In the genomic region with DNA sequence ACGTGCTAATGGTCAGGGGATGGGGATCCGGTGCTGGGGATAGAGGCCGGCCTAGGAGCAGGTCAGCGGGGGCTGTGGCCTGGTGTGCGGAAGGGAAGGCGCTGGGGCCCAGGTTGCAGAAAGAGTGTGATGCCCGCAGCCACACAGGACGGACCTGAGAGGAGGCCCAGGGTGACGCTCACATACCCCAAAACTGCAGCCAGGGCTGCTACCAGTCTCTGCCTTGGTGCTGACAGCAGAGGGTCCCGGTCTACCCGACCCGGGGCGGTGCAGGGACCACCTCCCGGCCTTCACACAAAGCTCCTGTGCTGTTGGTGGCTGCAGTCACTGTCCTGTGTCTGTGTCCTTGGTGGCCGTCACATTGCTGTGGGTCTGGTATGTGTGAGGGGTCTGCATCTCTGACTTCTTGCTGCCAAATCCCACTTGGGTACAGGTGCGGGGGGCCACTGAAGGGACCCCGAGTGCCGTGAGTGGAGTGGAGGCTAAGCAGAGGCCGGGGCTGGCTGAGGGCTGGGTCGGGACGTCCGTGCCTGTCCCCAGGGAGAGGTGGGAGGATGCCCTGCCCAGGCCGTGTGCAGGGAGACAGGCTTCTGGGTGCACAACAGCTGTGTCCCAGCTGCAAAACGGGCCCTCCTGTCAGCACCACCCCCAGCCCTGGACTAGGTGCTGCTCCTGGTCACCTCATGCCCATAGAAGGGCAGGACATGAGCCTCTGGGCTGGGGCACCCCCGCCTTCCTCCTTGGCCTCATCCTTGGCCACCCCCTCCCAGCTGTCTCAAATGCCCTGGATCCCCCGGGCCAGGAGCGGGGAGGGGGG, we compare ENCODE assay signal across 11 cellular contexts. TPM values are rescaled to one million over a fixed set of nuclear protein-coding genes. Genes with fewer than 3 reads are reported as not detected.
DNase-seq lines count a peak whose midpoint lies in the region; ATAC-seq and TF ChIP-seq lines count a peak whose summit lies in the region.
"Had no signal": no experiment of that assay in that cellular context is flagged by ENCODE, and none has a peak within 500 bp of the region (broad histone marks: within the 10 kb centered on the region; RNA-seq: fewer than 3 reads in every experiment).

No MANE protein-coding gene starts in this region.

- CTCF ChIA-PET in CD8-positive, alpha-beta memory T cell (lab: Charles Lee): interaction anchor here (0.9 to 7.4 kb wide), 9 partner anchors 13 to 302 kb away, joined by 3 to 93 read pairs (median 10); partner anchors contain the start of gene SYT8

- DNase-seq in CD8-positive, alpha-beta memory T cell: no peak
- DNase-seq in uterus (no peak), OCI-M1 (lab: John Stamatoyannopoulos, UW) (no peak), left colon (no peak), dorsolateral prefrontal cortex (no peak)
- DNase-seq: GDM1, NCI-H2171 treated with DMSO at 0.1 percent for 48 hours had no signal

- no peaks in the 10 kb centered on the region for H3K27me3 ChIP-seq in CD8-positive, alpha-beta memory T cell (ENCODE audit: insufficient read depth, low read length, poor library complexity, severe bottlenecking)
- H3K27me3 ChIP-seq in esophagus (ENCODE audit: control insufficient read depth in 1 of 2, insufficient read depth in 2 of 2, low read length in 2 of 2) (no peaks in the 10 kb centered on the region), uterus (no peaks in the 10 kb centered on the region), dorsolateral prefrontal cortex (no peaks in the 10 kb centered on the region)
- H3K27me3 ChIP-seq: right atrium auricular region had no signal

- POLR2A ChIA-PET in CD8-positive, alpha-beta memory T cell (lab: Charles Lee): no interaction called here

- no peaks in the 10 kb centered on the region for H3K27me3 Mint-ChIP-seq in CD8-positive, alpha-beta memory T cell

- H3K4me1 ChIP-seq in CD8-positive, alpha-beta memory T cell (ENCODE audit: insufficient read depth, low read length): peaks cover 79% of the 10 kb centered on the region
- H3K4me1 ChIP-seq in esophagus (ENCODE audit: control insufficient read depth in 2 of 2, insufficient read depth in 2 of 2, low read length in 1 of 2) (peaks cover 0 to 5% of the 10 kb centered on the region in 2 donors), uterus (no peaks in the 10 kb centered on the region)
- H3K4me1 ChIP-seq: right atrium auricular region had no signal

- no peaks in the 10 kb centered on the region for H3K36me3 ChIP-seq in CD8-positive, alpha-beta memory T cell (ENCODE audit: insufficient read depth, low read length)
- no peaks in the 10 kb centered on the region for H3K36me3 ChIP-seq in esophagus (ENCODE audit: control insufficient read depth in 2 of 2, insufficient read depth in 2 of 2, low read length in 1 of 2)
- H3K36me3 ChIP-seq in uterus: no peaks in the 10 kb centered on the region
- H3K36me3 ChIP-seq: right atrium auricular region had no signal

- peaks cover 0 to 42% (median 0%) of the 10 kb centered on the region in 3 donors for H3K36me3 Mint-ChIP-seq in CD8-positive, alpha-beta memory T cell

- no peaks in the 10 kb centered on the region for H3K9me3 ChIP-seq in CD8-positive, alpha-beta memory T cell (ENCODE audit: low read length)
- H3K9me3 ChIP-seq in esophagus (ENCODE audit: control insufficient read depth in 2 of 2, insufficient read depth in 1 of 2, low read depth in 1 of 2, low read length in 1 of 2) (no peaks in the 10 kb centered on the region), uterus (no peaks in the 10 kb centered on the region)
- H3K9me3 ChIP-seq: right atrium auricular region had no signal

- peak overlapping the region; percentile 92 to 99 (median 99) for H3K4me3 Mint-ChIP-seq in CD8-positive, alpha-beta memory T cell

- no peaks in the 10 kb centered on the region for H3K9me3 Mint-ChIP-seq in CD8-positive, alpha-beta memory T cell

- peak overlapping the region; percentile 74 for H3K27ac ChIP-seq in CD8-positive, alpha-beta memory T cell (ENCODE audit: low read depth, low read length)
- H3K27ac ChIP-seq in esophagus (ENCODE audit: low read depth in 2 of 2, low read length in 1 of 2) (no peak overlapping the region), uterus (no peak overlapping the region), dorsolateral prefrontal cortex (no peak overlapping the region)
- H3K27ac ChIP-seq: right atrium auricular region had no signal

- TF ChIP-seq CTCF in uterus (IDR thresholded peaks at IDR 0.05) (no peak), dorsolateral prefrontal cortex (IDR thresholded peaks at IDR 0.05 in 54 of 56, conservative IDR thresholded peaks at IDR 0.05 in 2 of 56; ENCODE audit: low read depth in 1 of 56, partially characterized antibody in 56 of 56) (no peak)

- H3K27ac Mint-ChIP-seq in CD8-positive, alpha-beta memory T cell: peak overlapping the region; percentile 90 to 100 (median 98)

- peak overlapping the region; percentile 63 for H3K4me3 ChIP-seq in CD8-positive, alpha-beta memory T cell (ENCODE audit: low read length)
- H3K4me3 ChIP-seq in esophagus (ENCODE audit: low read depth in 1 of 2, low read length in 2 of 2) (peak overlapping the region; percentile 28 to 53), uterus (no peak overlapping the region), dorsolateral prefrontal cortex (peak overlapping the region in 2 of 59 donors; percentile 20 to 42)

- WGBS in esophagus, 2 donors: 74 to 81% methylated on average over 27 of the region's 27 CpGs

- TF ChIP-seq POLR2A in uterus (IDR thresholded peaks at IDR 0.05): no peak

- ATAC-seq in GM19351 (IDR thresholded peaks at IDR 0.05; ENCODE audit: unreplicated experiment) (peak; percentile 17), HG03196 (IDR thresholded peaks at IDR 0.05; ENCODE audit: unreplicated experiment) (peak; percentile 27), left colon (no peak)

- intact Hi-C loops in uterus (cut with DNase I; ENCODE audit: low total_unique reads): no loop called here
- intact Hi-C loops in left colon (cut with DNase I, micrococcal nuclease): no loop called here
- intact Hi-C loops in dorsolateral prefrontal cortex (cut with DNase I): no loop called here

- peaks cover 45 to 60% (median 51%) of the 10 kb centered on the region in 3 donors for H3K4me1 Mint-ChIP-seq in CD8-positive, alpha-beta memory T cell

RNA-seq across cellular contexts. Expression of gene LSP1, which starts 1.5 kb away (rescaled TPM):
- total RNA-seq in CD8-positive, alpha-beta memory T cell: 100 to 1,000 TPM; 226 to 230 TPM
- polyA plus RNA-seq in CD8-positive, alpha-beta memory T cell: 496 TPM
- 100 to 1,000 TPM in 1 of 2 donors, 10 to 100 TPM in 1; 23.7 to 130 TPM for polyA plus RNA-seq in esophagus
- total RNA-seq in uterus (100 to 1,000 TPM in 1 of 4 donors, 10 to 100 TPM in 3; 11.2 to 112 (median 25.1) TPM), left colon (10 to 100 TPM in 1 of 2 donors, 1 to 10 TPM in 1; 9.9 to 28.6 TPM), dorsolateral prefrontal cortex (10 to 100 TPM in 10 of 120 experiments, 1 to 10 TPM in 108, under 1 TPM in 2; 0.81 to 18.5 (median 3.8) TPM)

RNA-seq across cellular contexts. Expression of gene TNNI2, which starts 15.6 kb away (rescaled TPM):
- under 1 TPM in 1 of 2 experiments, not detected in 1; 0.33 TPM for total RNA-seq in CD8-positive, alpha-beta memory T cell
- not detected for polyA plus RNA-seq in CD8-positive, alpha-beta memory T cell
- 100 to 1,000 TPM in 1 of 2 donors, 1 to 10 TPM in 1; 9.8 to 166 TPM for polyA plus RNA-seq in esophagus
- 1 to 10 TPM in 1 of 4 donors, under 1 TPM in 1, not detected in 2; 0.95 to 1.5 TPM for total RNA-seq in uterus
- under 1 TPM in 1 of 2 donors, not detected in 1; 0.92 TPM for total RNA-seq in left colon
- 1 to 10 TPM in 5 of 120 experiments, under 1 TPM in 4, not detected in 111; 0.81 to 1.9 (median 1.2) TPM for total RNA-seq in dorsolateral prefrontal cortex
- total RNA-seq: right atrium auricular region had no signal

RNA-seq across cellular contexts. Expression of gene SYT8, which starts 19.6 kb away (rescaled TPM):
- total RNA-seq in CD8-positive, alpha-beta memory T cell: not detected
- not detected for polyA plus RNA-seq in CD8-positive, alpha-beta memory T cell
- polyA plus RNA-seq in esophagus: 100 to 1,000 TPM in 1 of 2 donors, 10 to 100 TPM in 1; 38.9 to 360 TPM
- total RNA-seq in uterus (1 to 10 TPM in 1 of 4 donors, not detected in 3; 2.0 TPM), left colon (1 to 10 TPM in 1 of 2 donors, under 1 TPM in 1; 0.75 to 4.6 TPM), dorsolateral prefrontal cortex (1 to 10 TPM in 2 of 120 experiments, under 1 TPM in 1, not detected in 117; 0.29 to 2.8 (median 2.4) TPM)
- total RNA-seq: right atrium auricular region had no signal

RNA-seq across cellular contexts. Expression of gene PRR33, which starts 37.4 kb away (rescaled TPM):
- not detected for total RNA-seq in CD8-positive, alpha-beta memory T cell
- polyA plus RNA-seq in CD8-positive, alpha-beta memory T cell: 0.17 TPM
- under 1 TPM; 0.02 to 0.43 TPM for polyA plus RNA-seq in esophagus
- not detected for total RNA-seq in uterus
- total RNA-seq in left colon: not detected
- total RNA-seq in dorsolateral prefrontal cortex: not detected

Comparison
In these comparisons a context has a peak if more than half of its experiments do, and no peak if none do; other contexts are left out.
1. H3K4me3 ChIP-seq: peak in CD8-positive, alpha-beta memory T cell (single experiment) and esophagus (2 of 2); none in uterus (0 of 2).